In the genomic region with DNA sequence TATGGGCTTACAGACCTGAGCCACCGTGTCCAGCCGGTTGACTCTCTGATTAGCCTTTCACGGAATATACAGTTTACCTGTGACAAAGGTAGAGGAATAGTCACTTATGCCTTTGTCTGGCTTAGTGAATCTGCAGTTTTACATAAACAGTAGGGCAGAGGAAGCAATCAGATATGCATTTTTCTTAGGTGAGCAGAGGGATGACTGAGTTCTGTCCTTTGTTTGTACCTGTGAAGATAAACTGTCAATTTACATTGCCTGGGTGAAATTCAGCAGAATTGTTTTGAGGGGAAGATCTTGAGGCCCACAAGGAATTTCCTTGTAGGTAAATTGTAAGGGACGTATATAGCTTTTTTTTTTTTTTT, we compare ENCODE assay signal across 12 cellular contexts. TPM values are rescaled to one million over a fixed set of nuclear protein-coding genes. Genes with fewer than 3 reads are reported as not detected.
DNase-seq lines count a peak whose midpoint lies in the region; ATAC-seq, FAIRE-seq and TF ChIP-seq lines count a peak whose summit lies in the region.
"Had no signal": no experiment of that assay in that cellular context is flagged by ENCODE, and none has a peak within 500 bp of the region (broad histone marks: within the 10 kb centered on the region; RNA-seq: fewer than 3 reads in every experiment).

No MANE protein-coding gene starts in this region.

- no peaks in the 10 kb centered on the region for H3K27me3 Mint-ChIP-seq in central memory CD8-positive, alpha-beta T cell

- no peak for DNase-seq in central memory CD8-positive, alpha-beta T cell (ENCODE audit: low spot score in 2 of 2)
- no peak for DNase-seq in small intestine
- DNase-seq in NCI-H510A treated with DMSO at 0.1 percent for 48 hours (lab: John Stamatoyannopoulos, UW), result no peak
- no peak for DNase-seq in dermis blood vessel endothelial cell
- DNase-seq in NCI-H510A (lab: John Stamatoyannopoulos, UW), result no peak
- DNase-seq: islet precursor cell, NCI-H446 had no signal

- peak overlapping the region; percentile 46 for H3K4me3 ChIP-seq in DOHH2 (ENCODE audit: low read length)
- no peak overlapping the region for H3K4me3 ChIP-seq in OCI-LY1 (ENCODE audit: low read depth, low read length, poor library complexity, severe bottlenecking)
- H3K4me3 ChIP-seq in small intestine (ENCODE audit: low read depth in 1 of 2, low read length in 2 of 2), result no peak overlapping the region
- H3K4me3 ChIP-seq: SK-N-MC had no signal

- FAIRE-seq in small intestine (lab: Jason Lieb, UNC), result no peak

- H3K9me3 ChIP-seq in DOHH2 (ENCODE audit: control insufficient read depth, insufficient read depth, low read length), result no peaks in the 10 kb centered on the region
- H3K9me3 ChIP-seq in OCI-LY1 (ENCODE audit: low read length), result no peaks in the 10 kb centered on the region
- no peaks in the 10 kb centered on the region for H3K9me3 ChIP-seq in small intestine (ENCODE audit: control insufficient read depth, low read depth)

- WGBS in small intestine, 3 donors, result 89 to 95% (median 91%) methylated on average over 4 of the region's 4 CpGs

- H3F3A ChIP-seq in DOHH2 (ENCODE audit: control insufficient read depth, insufficient read depth) (peaks cover 41% of the 10 kb centered on the region), OCI-LY1 (ENCODE audit: insufficient read depth, low read length) (peaks cover 4% of the 10 kb centered on the region; the same call in 1 of the 2 replicates)

- peak overlapping the region; percentile 49 for H3K9ac ChIP-seq in OCI-LY1 (ENCODE audit: low read length)

- H3K36me3 Mint-ChIP-seq in central memory CD8-positive, alpha-beta T cell (ENCODE audit: insufficient read depth), result peaks cover 61% of the 10 kb centered on the region

- no peak for ATAC-seq in central memory CD8-positive, alpha-beta T cell (replicated peaks; ENCODE audit: extremely low read depth, poor library complexity, severe bottlenecking)
- no peak for ATAC-seq in GM19324 (IDR thresholded peaks at IDR 0.05; ENCODE audit: low FRiP score, unreplicated experiment)

- H3K36me3 ChIP-seq in DOHH2 (ENCODE audit: control insufficient read depth, low read length) (peaks cover 97% of the 10 kb centered on the region), OCI-LY1 (ENCODE audit: insufficient read depth, low read length) (peaks cover 71% of the 10 kb centered on the region), small intestine (ENCODE audit: control insufficient read depth in 2 of 2, insufficient read depth in 2 of 2, low read length in 2 of 2) (peaks cover 9 to 16% of the 10 kb centered on the region in 2 donors)

- H3K4me1 Mint-ChIP-seq in central memory CD8-positive, alpha-beta T cell, result peaks cover 60% of the 10 kb centered on the region

- H3K27ac Mint-ChIP-seq in central memory CD8-positive, alpha-beta T cell (ENCODE audit: low read depth), result peak overlapping the region; percentile 86

- peaks cover 18% of the 10 kb centered on the region for H4K20me1 ChIP-seq in DOHH2 (ENCODE audit: control insufficient read depth, insufficient read depth, low read depth, low read length)
- no peaks in the 10 kb centered on the region for H4K20me1 ChIP-seq in OCI-LY1 (ENCODE audit: insufficient read depth, low read length)

- H3K4me3 Mint-ChIP-seq in central memory CD8-positive, alpha-beta T cell, result peak overlapping the region; percentile 34
- H3K4me3 Mint-ChIP-seq: neural crest cell had no signal

- H3K27ac ChIP-seq in DOHH2 (ENCODE audit: low read depth, low read length) (peak overlapping the region; percentile 95), OCI-LY1 (ENCODE audit: low read depth, low read length, poor library complexity, severe bottlenecking) (peak overlapping the region; percentile 94), small intestine (ENCODE audit: low read depth in 1 of 2, low read length in 1 of 2) (peak overlapping the region; percentile 56 to 59)

- peak overlapping the region; percentile 96 for H3K4me2 ChIP-seq in DOHH2 (ENCODE audit: low read length)
- H3K4me2 ChIP-seq in OCI-LY1 (ENCODE audit: low read length), result peak overlapping the region; percentile 48

- TF ChIP-seq CTCF in DOHH2 (IDR thresholded peaks at IDR 0.05; ENCODE audit: low read depth, low read length, poor library complexity, severe bottlenecking) (no peak), OCI-LY1 (IDR thresholded peaks at IDR 0.05; ENCODE audit: low read length) (no peak)

- H3K9me2 ChIP-seq in DOHH2 (replicated peaks; ENCODE audit: control insufficient read depth, low read length), result no peaks in the 10 kb centered on the region
- H3K9me2 ChIP-seq in OCI-LY1 (ENCODE audit: low read depth, low read length), result no peaks in the 10 kb centered on the region

- no peak overlapping the region for H2AFZ ChIP-seq in OCI-LY1 (ENCODE audit: low read length)

- H3K79me2 ChIP-seq in DOHH2 (ENCODE audit: control insufficient read depth, low read length) (peaks cover 99% of the 10 kb centered on the region), OCI-LY1 (ENCODE audit: insufficient read depth, low read length) (peaks cover 29% of the 10 kb centered on the region)

- no peaks in the 10 kb centered on the region for H3K9me3 Mint-ChIP-seq in central memory CD8-positive, alpha-beta T cell
- H3K9me3 Mint-ChIP-seq: neural crest cell had no signal

- H3K4me1 ChIP-seq in DOHH2 (ENCODE audit: control insufficient read depth, low read length), result peaks cover 64% of the 10 kb centered on the region
- peaks cover 63% of the 10 kb centered on the region for H3K4me1 ChIP-seq in OCI-LY1 (ENCODE audit: insufficient read depth, low read length, severe bottlenecking)
- peaks cover 6 to 16% of the 10 kb centered on the region in 2 donors for H3K4me1 ChIP-seq in small intestine (ENCODE audit: control insufficient read depth in 2 of 2, insufficient read depth in 1 of 2, low read depth in 1 of 2, low read length in 1 of 2)

- no peaks in the 10 kb centered on the region for H3K27me3 ChIP-seq in DOHH2 (ENCODE audit: control insufficient read depth, low read length)
- no peaks in the 10 kb centered on the region for H3K27me3 ChIP-seq in OCI-LY1 (ENCODE audit: insufficient read depth, low read length)
- no peaks in the 10 kb centered on the region for H3K27me3 ChIP-seq in small intestine (ENCODE audit: control insufficient read depth in 2 of 2, insufficient read depth in 2 of 2, low read length in 2 of 2)

RNA-seq across cellular contexts. Expression of a gene that starts 10.8 kb away (rescaled TPM):
- polyA plus RNA-seq in small intestine, result 10 to 100 TPM in 1 of 3 donors, 1 to 10 TPM in 2; 4.0 to 13.6 (median 4.6) TPM
- 18.0 and 22.9 TPM in 2 replicates for total RNA-seq in dermis blood vessel endothelial cell
